In the genomic region with DNA sequence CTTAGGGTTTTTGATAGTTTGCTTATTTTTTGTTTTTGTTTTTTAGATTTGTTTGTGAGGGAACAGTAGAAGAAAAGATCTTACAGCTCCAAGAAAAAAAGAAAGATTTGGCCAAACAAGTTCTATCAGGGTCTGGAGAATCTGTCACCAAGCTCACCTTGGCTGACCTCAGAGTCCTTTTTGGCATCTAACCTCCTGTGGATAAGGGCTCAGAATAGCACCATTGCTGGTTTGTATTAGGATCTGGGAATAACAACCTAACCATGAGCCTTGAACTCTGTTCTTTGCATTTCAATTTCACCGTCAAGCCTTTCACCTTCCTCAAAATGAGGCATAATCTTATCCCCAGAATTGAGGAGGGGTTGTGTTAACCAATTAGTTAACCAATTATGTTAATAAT, we compare ENCODE assay signal across 33 cellular contexts.
"Had no signal": no experiment of that assay in that cellular context is flagged by ENCODE, and none has a peak within 500 bp of the region (broad histone marks: within the 10 kb centered on the region; RNA-seq: fewer than 3 reads in every experiment).

No MANE protein-coding gene starts in this region.

- DNase-seq: activated B cell treated with CpG ODN at 0.5 μM for 24 hours; activated CD4-positive, alpha-beta memory T cell treated with anti-CD3 and anti-CD28 coated beads for 36 hours; activated CD4-positive, alpha-beta T cell treated with anti-CD3 and anti-CD28 coated beads for 4 hours; activated CD4-positive, alpha-beta T cell treated with anti-CD3 and anti-CD28 coated beads, Interleukin-2, amount 10 ng/mL, durations not matched to agents 24 days and 14 days; activated CD4-positive, alpha-beta T cell treated with anti-CD3 and anti-CD28 coated beads, Interleukin-2, amount 50 U/mL, for 1 hour; activated CD4-positive, alpha-beta T cell treated with anti-CD3 and anti-CD28 coated beads, Interleukin-2, amount 50 U/mL, for 4 hours; activated CD4-positive, CD25-positive, alpha-beta regulatory T cell treated with anti-CD3 and anti-CD28 coated beads, Interleukin-2, amount 50 U/mL, for 72 hours; activated CD8-positive, alpha-beta memory T cell treated with anti-CD3 and anti-CD28 coated beads, Interleukin-2, amount 50 U/mL, for 4 hours; activated CD8-positive, alpha-beta T cell treated with anti-CD3 and anti-CD28 coated beads for 36 hours; activated effector memory CD4-positive, alpha-beta T cell treated with anti-CD3 and anti-CD28 coated beads, Interleukin-2, amount 50 U/mL, for 16 hours; activated gamma-delta T cell treated with Interleukin-2 at 50 U/mL for 16 hours; activated naive CD4-positive, alpha-beta T cell; activated naive CD4-positive, alpha-beta T cell treated with anti-CD3 and anti-CD28 coated beads for 36 hours; activated naive CD4-positive, alpha-beta T cell treated with anti-CD3 and anti-CD28 coated beads, Interleukin-2, amount 50 U/mL, for 16 hours; activated naive CD8-positive, alpha-beta T cell treated with anti-CD3 and anti-CD28 coated beads for 36 hours; activated T-cell treated with anti-CD3 and anti-CD28 coated beads for 4 hours; activated T-cell treated with anti-CD3 and anti-CD28 coated beads, Interleukin-2, amount 50 U/mL, for 1 hour; activated T-cell treated with anti-CD3 and anti-CD28 coated beads, Interleukin-2, amount 50 U/mL, for 4 hours; activated T-cell treated with anti-CD3 and anti-CD28 coated beads, Interleukin-2, amount 50 U/mL, for 72 hours; adrenal gland; amniotic stem cell; aorta; brain microvascular endothelial cell; caudate nucleus; cerebellar nuclear complex; T-helper 1 cell; T-helper 2 cell; T-helper 9 cell had no signal

- H3K9me3 ChIP-seq: adrenal gland, body of pancreas, breast epithelium had no signal

- H3K4me1 ChIP-seq: adrenal gland, breast epithelium had no signal

- H3K4me3 ChIP-seq: adrenal gland, body of pancreas, breast epithelium had no signal

- H3K27me3 ChIP-seq: adrenal gland, body of pancreas, brain microvascular endothelial cell, breast epithelium had no signal

- H3K27ac ChIP-seq: adrenal gland, body of pancreas, brain microvascular endothelial cell, breast epithelium, VCaP had no signal

- ATAC-seq: activated CD8-positive, alpha-beta T cell treated with anti-CD3 and anti-CD28 coated beads for 36 hours; activated naive CD4-positive, alpha-beta T cell treated with anti-CD3 and anti-CD28 coated beads, Interleukin-2, amount 50 U/mL, for 72 hours; activated T-cell treated with anti-CD3 and anti-CD28 coated beads, Interleukin-2, amount 50 U/mL, for 4 hours; activated T-cell treated with anti-CD3 and anti-CD28 coated beads, Interleukin-2, amount 50 U/mL, for 72 hours; activated T-helper 17 cell treated with anti-CD3 and anti-CD28 coated beads, Interleukin-2, amount 50 U/mL, for 72 hours; body of pancreas had no signal
